ENCODE assay signal across 8 cellular contexts in the genomic region with DNA sequence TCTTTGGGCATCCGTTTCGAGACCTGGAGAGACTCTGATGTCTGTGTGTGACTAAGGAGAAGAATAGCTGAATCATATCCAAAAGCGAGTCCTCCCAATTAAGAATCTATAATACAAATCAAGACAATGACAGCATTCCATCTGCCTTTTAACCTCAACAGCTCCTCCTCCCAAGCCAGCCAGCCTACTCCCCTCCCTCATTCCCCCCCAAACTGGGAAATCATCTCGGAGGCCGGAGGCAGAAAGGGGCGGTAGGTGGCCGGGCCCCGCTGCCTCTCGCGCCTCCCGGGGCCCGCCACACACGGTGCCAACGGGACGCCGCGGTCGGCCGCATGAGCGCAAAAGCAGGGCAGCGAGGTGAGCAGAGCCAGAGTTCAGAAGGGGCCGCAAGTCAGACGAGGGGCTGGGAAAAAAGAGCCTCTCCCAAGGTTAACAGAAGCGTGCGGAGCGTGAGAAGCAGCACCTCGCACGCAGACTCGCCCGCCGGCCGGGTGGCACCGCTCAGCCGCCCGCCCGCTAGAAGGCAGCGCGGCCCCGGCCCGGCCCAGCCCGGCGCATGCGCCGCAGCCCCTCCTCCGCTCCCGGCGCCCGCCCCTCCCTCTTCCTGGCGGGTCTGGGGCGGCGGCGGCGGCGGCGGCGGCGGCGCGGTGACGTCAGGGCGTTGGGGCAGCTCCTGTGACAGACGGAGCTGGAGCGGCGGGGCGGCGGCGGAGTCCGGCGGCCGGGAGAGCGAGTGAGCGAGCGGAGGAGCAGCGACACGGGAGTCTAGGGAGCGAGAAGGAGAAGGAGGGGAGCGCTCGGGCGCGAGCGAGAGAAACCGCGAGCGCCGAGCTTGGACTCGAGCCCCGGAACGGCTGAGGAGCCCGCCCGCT. TPM values are rescaled to one million over a fixed set of nuclear protein-coding genes. Genes with fewer than 3 reads are reported as not detected.
DNase-seq lines count a peak whose midpoint lies in the region; ATAC-seq, FAIRE-seq and TF ChIP-seq lines count a peak whose summit lies in the region.

Gene PAFAH1B1, plus strand, starts transcription at position 681 of the 872 bp plus-strand sequence. CDS start 44,635 bp downstream, outside the sequence.

- H3K9me2 ChIP-seq in PC-9 (ENCODE audit: insufficient read depth), result no peaks in the 10 kb centered on the region

- DNase-seq in D721Med (ENCODE audit: insufficient read length, low spot score) (peak; percentile 85), PC-9 (peak; percentile 77 to 97), erythroblast (lab: John Stamatoyannopoulos, UW) (peak; percentile 95 to 98)
- DNase-seq in activated T-cell treated with anti-CD3 and anti-CD28 coated beads, Interleukin-2, amount 50 U/mL, for 1 hour, result peak; percentile 96
- DNase-seq in stimulated activated CD8-positive, alpha-beta memory T cell treated with anti-CD3 and anti-CD28 coated beads, Interleukin-7, amount 100 ng/mL, for 1 hour (ENCODE audit: low read depth in 2 of 2), result peak; percentile 88 to 93

- CTCF ChIA-PET in PC-9 (lab: Charles Lee), result interaction anchor here (0.6 kb wide), 1 partner anchor 210 kb away, joined by 3 read pairs; no protein-coding TSS in a partner anchor

- peak within 1 kb of the TSS; percentile 93 for H3K4me3 ChIP-seq in HUES64 (ENCODE audit: low read length)
- H3K4me3 ChIP-seq in PC-9, result peak within 1 kb of the TSS; percentile 81
- H3K4me3 ChIP-seq in mucosa of stomach (ENCODE audit: low read length), result peak within 1 kb of the TSS; percentile 96

- FAIRE-seq in D721Med (lab: Jason Lieb, UNC), result no peak

- peaks cover 41% of the 10 kb centered on the region for H4K20me1 ChIP-seq in PC-9 (ENCODE audit: insufficient read depth)

- no peaks in the 10 kb centered on the region for H3K36me3 ChIP-seq in HUES64 (ENCODE audit: insufficient read depth, low read length)
- no peaks in the 10 kb centered on the region for H3K36me3 ChIP-seq in PC-9 (ENCODE audit: low read depth)
- H3K36me3 ChIP-seq in mucosa of stomach (ENCODE audit: control insufficient read depth, insufficient read depth, low read length), result no peaks in the 10 kb centered on the region

- H3K27ac ChIP-seq in HUES64 (ENCODE audit: low read depth, low read length), result peak within 1 kb of the TSS; percentile 93
- peak within 1 kb of the TSS; percentile 86 for H3K27ac ChIP-seq in PC-9

- no peaks in the 10 kb centered on the region for H3K27me3 ChIP-seq in HUES64 (ENCODE audit: insufficient read depth, low read length)
- no peaks in the 10 kb centered on the region for H3K27me3 ChIP-seq in PC-9 (ENCODE audit: insufficient read depth, low read depth)
- no peaks in the 10 kb centered on the region for H3K27me3 ChIP-seq in mucosa of stomach (ENCODE audit: control insufficient read depth, insufficient read depth, low read length)

- peak within 1 kb of the TSS; percentile 99 for H2AFZ ChIP-seq in PC-9

- H3F3A ChIP-seq in PC-9 (ENCODE audit: insufficient read depth, low read depth), result peaks cover 15% of the 10 kb centered on the region; the same call in 1 of the 2 replicates

- H3K9me3 ChIP-seq in HUES64 (ENCODE audit: insufficient read depth, low read depth, low read length) (no peaks in the 10 kb centered on the region), PC-9 (ENCODE audit: insufficient read depth, low read depth) (no peaks in the 10 kb centered on the region), mucosa of stomach (ENCODE audit: control insufficient read depth, low read length) (no peaks in the 10 kb centered on the region)

- POLR2A ChIA-PET in PC-9 (lab: Charles Lee; ENCODE audit: unreplicated experiment), result interaction anchor here (0.6 to 1.5 kb wide), 10 partner anchors 10 to 1928 kb away, joined by 3 to 33 read pairs (median 4); no protein-coding TSS in a partner anchor

- ATAC-seq in GM21447 (IDR thresholded peaks at IDR 0.05; ENCODE audit: unreplicated experiment), result peak; percentile 54

- H3K9ac ChIP-seq in HUES64 (ENCODE audit: low read depth, low read length), result peak within 1 kb of the TSS; percentile 91
- H3K9ac ChIP-seq in mucosa of stomach (ENCODE audit: low read length), result peak within 1 kb of the TSS; percentile 98

- intact Hi-C loops in PC-9 (cut with micrococcal nuclease; ENCODE audit: unreplicated experiment), result loop anchor here (10.0 kb wide), 1 partner anchor 82 kb away; no protein-coding TSS in a partner anchor

- BruUV-seq in PC-9 (replicated peaks; lab: Mats Ljungman, UMichigan), result TSS peak; percentile 81

- WGBS in HUES64, result under 1% methylated on average over 75 of the region's 90 CpGs

- peak within 1 kb of the TSS; percentile 95 for H3K4me2 ChIP-seq in PC-9

- peaks cover 45% of the 10 kb centered on the region for H3K79me2 ChIP-seq in PC-9 (ENCODE audit: low read depth)

- TF ChIP-seq CTCF in D721Med (IDR thresholded peaks at IDR 0.05; ENCODE audit: insufficient read depth, missing control alignments) (no peak), PC-9 (conservative IDR thresholded peaks at IDR 0.05) (no peak)

- TF ChIP-seq POLR2A in erythroblast (IDR thresholded peaks at IDR 0.05; ENCODE audit: low read length), result peak; percentile 69

- peaks cover 12% of the 10 kb centered on the region for H3K4me1 ChIP-seq in HUES64 (ENCODE audit: insufficient read depth, low read length)
- peaks cover 36% of the 10 kb centered on the region for H3K4me1 ChIP-seq in PC-9 (replicated peaks; ENCODE audit: insufficient read depth)
- peaks cover 3% of the 10 kb centered on the region for H3K4me1 ChIP-seq in mucosa of stomach (ENCODE audit: control insufficient read depth, insufficient read depth, low read length)

RNA-seq across cellular contexts. Expression of gene PAFAH1B1, which starts in this region (rescaled TPM):
- 87.0 TPM for polyA plus RNA-seq in HUES64 (2013, experiment 1 of 2)
- 89.8 TPM for polyA plus RNA-seq in HUES64 (2013, experiment 2 of 2)
- 152 and 159 TPM in 2 replicates for total RNA-seq in PC-9 (2021)

Comparison
In these comparisons a context has a peak if more than half of its experiments do, and no peak if none do; other contexts are left out.
1. Peak in every context shown above with its lines: DNase-seq, ATAC-seq, H3K4me3 ChIP-seq and H3K27ac ChIP-seq.